Comparison of ENCODE assay signal across 25 cellular contexts in genomic region chr15:91124155-91124554, GRCh38. TPM values are rescaled to one million over a fixed set of nuclear protein-coding genes. Genes with fewer than 3 reads are reported as not detected.
DNase-seq lines count a peak whose midpoint lies in the region; ATAC-seq, FAIRE-seq and TF ChIP-seq lines count a peak whose summit lies in the region.
"Had no signal": no experiment of that assay in that cellular context is flagged by ENCODE, and none has a peak within 500 bp of the region (broad histone marks: within the 10 kb centered on the region; RNA-seq: fewer than 3 reads in every experiment).

No MANE protein-coding gene starts in this region.

- no peak for TF ChIP-seq CTCF in WTC11 (IDR thresholded peaks at IDR 0.05)

- no peak overlapping the region for H3K4me3 Mint-ChIP-seq in WTC11
- H3K4me3 Mint-ChIP-seq: CD8-positive, alpha-beta T cell; IgD-negative memory B cell had no signal

- H4K20me1 ChIP-seq in BLaER1 treated with 17β-estradiol and CSF1 and Interleukin-3, amounts not matched to agents 10 nM and 100 nM = no peaks in the 10 kb centered on the region

- CTCF ChIA-PET in WTC11 (lab: Charles Lee) = no interaction called here

- H3K9me3 Mint-ChIP-seq in WTC11 = no peaks in the 10 kb centered on the region
- H3K9me3 Mint-ChIP-seq: CD8-positive, alpha-beta T cell; IgD-negative memory B cell had no signal

- POLR2A ChIA-PET in WTC11 (lab: Charles Lee) = no interaction called here

- peak overlapping the region in 7 of 11 experiments; percentile 19 to 65 (median 38); a peak in 11 of 22 replicates for H3K4me2 ChIP-seq in BLaER1 treated with 17β-estradiol and CSF1 and Interleukin-3, amounts not matched to agents 10 nM and 100 nM
- H3K4me2 ChIP-seq: KMS-11 had no signal

- FAIRE-seq in GM12892 (lab: Jason Lieb, UNC) = peak; percentile 36
- FAIRE-seq: A204.1, H54 had no signal

- H3K36me3 ChIP-seq in BLaER1 treated with 17β-estradiol and CSF1 and Interleukin-3, amounts not matched to agents 10 nM and 100 nM = no peaks in the 10 kb centered on the region

- H3K27me3 ChIP-seq in BLaER1 treated with 17β-estradiol and CSF1 and Interleukin-3, amounts not matched to agents 10 nM and 100 nM = peaks cover 0 to 8% (median 0%) of the 10 kb centered on the region in 11 experiments; a peak in 6 of 22 replicates

- H3K9me3 ChIP-seq in BLaER1 treated with 17β-estradiol and CSF1 and Interleukin-3, amounts not matched to agents 10 nM and 100 nM (replicated peaks in 1 of 11) = no peaks in the 10 kb centered on the region
- H3K9me3 ChIP-seq: Caco-2 had no signal

- H3K27me3 Mint-ChIP-seq in WTC11 (ENCODE audit: low read depth) = no peaks in the 10 kb centered on the region

- TF ChIP-seq POLR2A in GM12892 (IDR thresholded peaks at IDR 0.05; ENCODE audit: low read depth, low read length) = no peak

- DNase-seq in GM12892 (ENCODE audit: insufficient read length) (no peak), WTC11 (ENCODE audit: low spot score) (no peak), mesenteric fat pad (ENCODE audit: low spot score) (peak; percentile 4), T-helper 2 cell (no peak), activated gamma-delta T cell (lab: John Stamatoyannopoulos, UW) (no peak), NCI-H748 (lab: John Stamatoyannopoulos, UW; ENCODE audit: unreplicated experiment) (no peak)
- DNase-seq: C1 segment of cervical spinal cord; Caco-2; CD8-positive, alpha-beta T cell; DND-41; MM.1S; NCI-H187; NCI-H2081 treated with DMSO at 0.1 percent for 48 hours; NCI-H82; SHP77; T-helper 1 cell had no signal

- no peak overlapping the region for H3K9ac ChIP-seq in BLaER1 treated with 17β-estradiol and CSF1 and Interleukin-3, amounts not matched to agents 10 nM and 100 nM
- H3K9ac ChIP-seq: KMS-11 had no signal

- peaks cover 11% of the 10 kb centered on the region for H3K4me1 Mint-ChIP-seq in WTC11

- ATAC-seq in WTC11 = peak; percentile 65
- ATAC-seq: CD8-positive, alpha-beta T cell; Panc1 had no signal

- no peak overlapping the region for H3K27ac ChIP-seq in BLaER1 treated with 17β-estradiol and CSF1 and Interleukin-3, amounts not matched to agents 10 nM and 100 nM
- H3K27ac ChIP-seq: HL-60, KMS-11, RWPE1 had no signal

- H3K27ac Mint-ChIP-seq in WTC11 = peak overlapping the region; percentile 66
- H3K27ac Mint-ChIP-seq: CD8-positive, alpha-beta T cell; IgD-negative memory B cell had no signal

- H3K4me1 ChIP-seq in BLaER1 treated with 17β-estradiol and CSF1 and Interleukin-3, amounts not matched to agents 10 nM and 100 nM = peaks cover 0 to 12% (median 7%) of the 10 kb centered on the region in 10 experiments; a peak in 11 of 20 replicates
- H3K4me1 ChIP-seq: Caco-2 had no signal

- H3K4me3 ChIP-seq in BLaER1 treated with 17β-estradiol and CSF1 and Interleukin-3, amounts not matched to agents 10 nM and 100 nM = no peak overlapping the region

- no peaks in the 10 kb centered on the region for H3K36me3 Mint-ChIP-seq in WTC11
- H3K36me3 Mint-ChIP-seq: CD8-positive, alpha-beta T cell; IgD-negative memory B cell had no signal

TF ChIP-seq in WTC11, 78 proteins besides CTCF, POLR2A, EP300 and RAD21:
- TF ChIP-seq SOX15 (CRISPR knock-in tag; IDR thresholded peaks at IDR 0.05) (no peak), ZNF219 (CRISPR knock-in tag; IDR thresholded peaks at IDR 0.05; ENCODE audit: borderline replicate concordance) (no peak), TP53 (CRISPR knock-in tag; IDR thresholded peaks at IDR 0.05) (no peak), ZNF263 (CRISPR knock-in tag; IDR thresholded peaks at IDR 0.05; ENCODE audit: low read depth) (no peak)

RNA-seq across cellular contexts. Expression of gene SV2B, which starts 24.1 kb away (rescaled TPM):
- polyA plus RNA-seq in GM12892 (2012; ENCODE audit: missing spikeins) = 6.8 TPM
- 0.64 to 1.4 TPM (median 0.82 TPM) in 3 replicates for total RNA-seq in WTC11 (2021)
- 8.1 TPM for total RNA-seq in mesenteric fat pad
- total RNA-seq: Caco-2; CD8-positive, alpha-beta T cell had no signal
- polyA plus RNA-seq: AG04450 had no signal
